Comparison of ENCODE assay signal across 15 cellular contexts in genomic region chr15:70851889-70852288, GRCh38. TPM values are rescaled to one million over a fixed set of nuclear protein-coding genes. Genes with fewer than 3 reads are reported as not detected.
DNase-seq lines count a peak whose midpoint lies in the region; ATAC-seq and TF ChIP-seq lines count a peak whose summit lies in the region.
"Had no signal": no experiment of that assay in that cellular context is flagged by ENCODE, and none has a peak within 500 bp of the region (broad histone marks: within the 10 kb centered on the region; RNA-seq: fewer than 3 reads in every experiment).

No MANE protein-coding gene starts in this region.

- intact Hi-C loops in CD4-positive, alpha-beta T cell (cut with DNase I, micrococcal nuclease), result no loop called here
- intact Hi-C loops in Caco-2 (cut with micrococcal nuclease; ENCODE audit: unreplicated experiment), result no loop called here

- peak overlapping the region; percentile 31 for H3K4me3 Mint-ChIP-seq in CD4-positive, alpha-beta T cell
- no peak overlapping the region for H3K4me3 Mint-ChIP-seq in Caco-2 (ENCODE audit: unreplicated experiment)
- H3K4me3 Mint-ChIP-seq: memory B cell had no signal

- BruUV-seq in Caco-2 (replicated peaks; lab: Mats Ljungman, UMichigan), result no TSS peak

- POLR2A ChIA-PET in CD4-positive, alpha-beta T cell (lab: Charles Lee), result no interaction called here
- POLR2A ChIA-PET in Caco-2 (lab: Charles Lee), result no interaction called here

- H3K9ac ChIP-seq in adipocyte (ENCODE audit: low read length), result peak overlapping the region; percentile 93
- H3K9ac ChIP-seq in skeletal muscle tissue (ENCODE audit: low read depth in 1 of 3, low read length in 3 of 3), result no peak overlapping the region

- no peak for ATAC-seq in CD4-positive, alpha-beta T cell (ENCODE audit: poor library complexity)
- ATAC-seq in HG03045 (IDR thresholded peaks at IDR 0.05; ENCODE audit: unreplicated experiment), result no peak
- ATAC-seq: WTC11 had no signal

- H3K4me1 ChIP-seq in adipocyte (ENCODE audit: control insufficient read depth, insufficient read depth, low read length) (peaks cover 51% of the 10 kb centered on the region), skeletal muscle tissue (ENCODE audit: control insufficient read depth in 3 of 3, insufficient read depth in 3 of 3, low read length in 3 of 3) (peaks cover 10 to 17% (median 10%) of the 10 kb centered on the region in 3 donors), Caco-2 (no peaks in the 10 kb centered on the region)

- H3K9me3 ChIP-seq in CD4-positive, alpha-beta T cell (ENCODE audit: control insufficient read depth, low read length), result no peaks in the 10 kb centered on the region
- no peaks in the 10 kb centered on the region for H3K9me3 ChIP-seq in adipocyte (ENCODE audit: control insufficient read depth, low read length)
- H3K9me3 ChIP-seq in skeletal muscle tissue (ENCODE audit: control insufficient read depth in 3 of 3, low read length in 3 of 3), result no peaks in the 10 kb centered on the region
- H3K9me3 ChIP-seq in Caco-2, result no peaks in the 10 kb centered on the region
- H3K9me3 ChIP-seq: BLaER1 had no signal

- H3K27ac Mint-ChIP-seq in CD4-positive, alpha-beta T cell, result no peak overlapping the region
- no peak overlapping the region for H3K27ac Mint-ChIP-seq in Caco-2 (ENCODE audit: unreplicated experiment)
- H3K27ac Mint-ChIP-seq: memory B cell, WTC11 had no signal

- H3K27ac ChIP-seq in CD4-positive, alpha-beta T cell (ENCODE audit: low read depth, low read length), result no peak overlapping the region
- H3K27ac ChIP-seq in skeletal muscle tissue (ENCODE audit: low read depth, low read length), result peak overlapping the region; percentile 46
- H3K27ac ChIP-seq: BLaER1 had no signal

- H3K36me3 ChIP-seq in adipocyte (ENCODE audit: control insufficient read depth, insufficient read depth, low read length, severe bottlenecking) (peaks cover 13% of the 10 kb centered on the region), skeletal muscle tissue (ENCODE audit: control insufficient read depth in 3 of 3, insufficient read depth in 3 of 3, low read length in 3 of 3) (peaks cover 0 to 6% (median 0%) of the 10 kb centered on the region in 3 donors), Caco-2 (ENCODE audit: control insufficient read depth, insufficient read depth, low read length) (no peaks in the 10 kb centered on the region; the same call in 1 of the 2 replicates)

- DNase-seq in CD4-positive, alpha-beta T cell, result no peak
- no peak for DNase-seq in adipocyte (ENCODE audit: low read depth)
- DNase-seq in fibroblast of the aortic adventitia (ENCODE audit: low read depth), result no peak
- DNase-seq in amygdala (lab: John Stamatoyannopoulos, UW), result no peak
- DNase-seq in Caco-2, result no peak
- DNase-seq in HCEC 1CT, result no peak
- DNase-seq: activated naive CD4-positive, alpha-beta T cell treated with Interleukin-2 at 50 U/mL for 16 hours; cerebellar nuclear complex; H7; NCI-H146 had no signal

- H3K9me3 Mint-ChIP-seq in CD4-positive, alpha-beta T cell, result no peaks in the 10 kb centered on the region
- no peaks in the 10 kb centered on the region for H3K9me3 Mint-ChIP-seq in Caco-2 (ENCODE audit: unreplicated experiment)
- H3K9me3 Mint-ChIP-seq: memory B cell, WTC11 had no signal

- peaks cover 61% of the 10 kb centered on the region for H3K27me3 ChIP-seq in CD4-positive, alpha-beta T cell (ENCODE audit: control insufficient read depth, insufficient read depth, low read length)
- H3K27me3 ChIP-seq in adipocyte (replicated peaks; ENCODE audit: control insufficient read depth, insufficient read depth, low read length) (no peaks in the 10 kb centered on the region), skeletal muscle tissue (ENCODE audit: control insufficient read depth in 3 of 3, insufficient read depth in 3 of 3, low read length in 3 of 3) (peaks cover 0 to 7% (median 0%) of the 10 kb centered on the region in 3 donors), Caco-2 (replicated peaks; ENCODE audit: control insufficient read depth, insufficient read depth, low read length) (no peaks in the 10 kb centered on the region; the same call in 1 of the 2 replicates)
- H3K27me3 ChIP-seq: BLaER1 had no signal

- H3K27me3 Mint-ChIP-seq in CD4-positive, alpha-beta T cell, result peaks cover 76% of the 10 kb centered on the region
- no peaks in the 10 kb centered on the region for H3K27me3 Mint-ChIP-seq in Caco-2 (ENCODE audit: insufficient read depth, unreplicated experiment)

- H3K4me3 ChIP-seq in adipocyte (ENCODE audit: low read length), result peak overlapping the region; percentile 95
- peak overlapping the region; percentile 96 for H3K4me3 ChIP-seq in fibroblast of the aortic adventitia (ENCODE audit: low read depth, low read length)
- H3K4me3 ChIP-seq in skeletal muscle tissue (ENCODE audit: low read length in 3 of 3), result no peak overlapping the region
- no peak overlapping the region for H3K4me3 ChIP-seq in Caco-2 (ENCODE audit: low read depth, low read length)
- H3K4me3 ChIP-seq: BLaER1 had no signal

- H3K36me3 Mint-ChIP-seq in CD4-positive, alpha-beta T cell (ENCODE audit: low read depth), result no peaks in the 10 kb centered on the region
- H3K36me3 Mint-ChIP-seq in Caco-2 (ENCODE audit: insufficient read depth, unreplicated experiment), result no peaks in the 10 kb centered on the region
- H3K36me3 Mint-ChIP-seq: memory B cell had no signal

- TF ChIP-seq CTCF in CD4-positive, alpha-beta T cell (IDR thresholded peaks at IDR 0.05), result no peak
- TF ChIP-seq CTCF in fibroblast of the aortic adventitia (IDR thresholded peaks at IDR 0.05; ENCODE audit: insufficient read depth, low read length) (no peak), Caco-2 (IDR thresholded peaks at IDR 0.05; ENCODE audit: insufficient read depth in 1 of 2, low read depth in 1 of 2, low read length in 1 of 2, severe bottlenecking in 1 of 2, unreplicated experiment in 1 of 2) (no peak)

- CTCF ChIA-PET in CD4-positive, alpha-beta T cell (lab: Charles Lee), result no interaction called here
- CTCF ChIA-PET in Caco-2 (lab: Charles Lee), result no interaction called here

- H3K4me1 Mint-ChIP-seq in CD4-positive, alpha-beta T cell (ENCODE audit: low read depth), result peaks cover 9% of the 10 kb centered on the region
- H3K4me1 Mint-ChIP-seq in Caco-2 (ENCODE audit: low read depth, unreplicated experiment), result peaks cover 5% of the 10 kb centered on the region

RNA-seq across cellular contexts. Expression of gene LARP6, which starts 2.1 kb away (rescaled TPM):
- total RNA-seq in CD4-positive, alpha-beta T cell, result under 1 TPM in 1 of 2 experiments, not detected in 1; 0.31 TPM
- 55.9 and 68.1 TPM in 2 replicates for total RNA-seq in fibroblast of the aortic adventitia (ENCODE audit: low replicate concordance)
- 7.3 TPM for total RNA-seq in skeletal muscle tissue
- total RNA-seq in Caco-2 (2022), result 19.7 and 19.8 TPM in 2 replicates

RNA-seq across cellular contexts. Expression of gene THAP10, which starts 40.3 kb away (rescaled TPM):
- not detected for total RNA-seq in CD4-positive, alpha-beta T cell
- 2.3 and 7.9 TPM in 2 replicates for total RNA-seq in fibroblast of the aortic adventitia (ENCODE audit: low replicate concordance)
- total RNA-seq in skeletal muscle tissue, result 5.2 TPM
- total RNA-seq in Caco-2 (2022), result 1.7 and 1.9 TPM in 2 replicates

RNA-seq across cellular contexts. Expression of gene LRRC49, which starts 40.7 kb away (rescaled TPM):
- under 1 TPM; 0.39 to 0.49 TPM for total RNA-seq in CD4-positive, alpha-beta T cell
- total RNA-seq in fibroblast of the aortic adventitia (ENCODE audit: low replicate concordance), result 12.0 and 25.2 TPM in 2 replicates
- 11.0 TPM for total RNA-seq in skeletal muscle tissue
- 0.82 and 2.1 TPM in 2 replicates for total RNA-seq in Caco-2 (2022)

Comparison
In these comparisons a context has a peak if more than half of its experiments do, and no peak if none do; other contexts are left out.
1. H3K4me3 ChIP-seq: peak in adipocyte (single experiment) and fibroblast of the aortic adventitia (single experiment); none in skeletal muscle tissue (0 of 3) and Caco-2 (single experiment).